27 cellular contexts compared by ENCODE assay signal in genomic region chr3:113227146-113227545, GRCh38. TPM values are rescaled to one million over a fixed set of nuclear protein-coding genes. Genes with fewer than 3 reads are reported as not detected.
A peak's percentile ranks its signal among the peaks of the same experiment; 100 is the strongest.
DNase-seq lines count a peak whose midpoint lies in the region; ATAC-seq, FAIRE-seq and TF ChIP-seq lines count a peak whose summit lies in the region.
"Had no signal": no experiment of that assay in that cellular context is flagged by ENCODE, and none has a peak within 500 bp of the region (broad histone marks: within the 10 kb centered on the region; RNA-seq: fewer than 3 reads in every experiment).

No MANE protein-coding gene starts in this region.

- H3K4me3 ChIP-seq in gastroesophageal sphincter = no peak overlapping the region
- H3K4me3 ChIP-seq in uterus = no peak overlapping the region

- H3K4me1 ChIP-seq in gastroesophageal sphincter (peaks cover 18 to 93% (median 29%) of the 10 kb centered on the region in 3 donors), uterus (peaks cover 8 to 16% of the 10 kb centered on the region in 2 donors)

- FAIRE-seq in urothelium cell line (lab: Jason Lieb, UNC) = no peak
- FAIRE-seq: GM19239, HTR-8/SVneo had no signal

- WGBS in gastroesophageal sphincter (ENCODE audit: low coverage in 1 of 2), 2 donors = 100% methylated on average over 1 of the region's 1 CpG; no CpG with 5 or more reads in 1 of the 2 donors

- intact Hi-C loops in uterus (cut with DNase I; ENCODE audit: low total_unique reads) = no loop called here

- no peak overlapping the region for H3K4me3 Mint-ChIP-seq in nephron progenitor cell
- H3K4me3 Mint-ChIP-seq in stimulated activated naive B cell treated with anti-CD40 and anti-IgM and Interleukin-4, amounts not matched to agents 10 μg/mL and 1 μg/mL and 100 μg/mL, for 72 hours = no peak overlapping the region
- H3K4me3 Mint-ChIP-seq: CD8-positive, alpha-beta T cell had no signal

- H3K9me3 ChIP-seq in gastroesophageal sphincter = no peaks in the 10 kb centered on the region
- no peaks in the 10 kb centered on the region for H3K9me3 ChIP-seq in uterus

- TF ChIP-seq POLR2A in gastroesophageal sphincter (IDR thresholded peaks at IDR 0.05) = no peak
- TF ChIP-seq POLR2A in uterus (IDR thresholded peaks at IDR 0.05) = no peak

- H3K27ac ChIP-seq in gastroesophageal sphincter (peak overlapping the region in 3 of 4 donors; percentile 21 to 31 (median 30)), uterus (peak overlapping the region; percentile 11 to 27)
- H3K27ac ChIP-seq: 22Rv1, KMS-11 had no signal

- ATAC-seq in gastroesophageal sphincter = no peak
- no peak for ATAC-seq in stimulated activated naive B cell treated with anti-CD40 and anti-IgM and Interleukin-4, amounts not matched to agents 10 μg/mL and 1 μg/mL and 100 μg/mL, for 72 hours (replicated peaks)
- ATAC-seq: CD8-positive, alpha-beta T cell had no signal

- H3K27me3 ChIP-seq in gastroesophageal sphincter (no peaks in the 10 kb centered on the region), uterus (no peaks in the 10 kb centered on the region)

- H3K4me1 Mint-ChIP-seq in nephron progenitor cell = peaks cover 91% of the 10 kb centered on the region
- H3K4me1 Mint-ChIP-seq in stimulated activated naive B cell treated with anti-CD40 and anti-IgM and Interleukin-4, amounts not matched to agents 10 μg/mL and 1 μg/mL and 100 μg/mL, for 72 hours = peaks cover 10 to 11% of the 10 kb centered on the region in 2 donors

- no peaks in the 10 kb centered on the region for H3K27me3 Mint-ChIP-seq in nephron progenitor cell (ENCODE audit: low read depth, poor library complexity)
- H3K27me3 Mint-ChIP-seq in stimulated activated naive B cell treated with anti-CD40 and anti-IgM and Interleukin-4, amounts not matched to agents 10 μg/mL and 1 μg/mL and 100 μg/mL, for 72 hours = peaks cover 9 to 17% of the 10 kb centered on the region in 2 donors

- peak; percentile 17 for DNase-seq in NCI-H82 (lab: John Stamatoyannopoulos, UW)
- DNase-seq in NCI-H82 treated with DMSO at 0.1 percent for 48 hours (lab: John Stamatoyannopoulos, UW; ENCODE audit: unreplicated experiment) = no peak
- DNase-seq in nephron progenitor cell = no peak
- DNase-seq in uterus = no peak
- DNase-seq in urothelium cell line (ENCODE audit: low spot score) = no peak
- DNase-seq in GM19240 (ENCODE audit: insufficient read length, low spot score) = no peak
- DNase-seq in stimulated activated naive B cell treated with anti-CD40 and anti-IgM and Interleukin-4, amounts not matched to agents 10 μg/mL and 1 μg/mL and 100 μg/mL, for 72 hours = no peak
- DNase-seq: AML-193; C1 segment of cervical spinal cord; Calu3; CD8-positive, alpha-beta T cell; DMS53; GDM1; IMR-90; MV-4-11; NCI-H1694; NCI-H2081; NCI-H2171; NCI-H345; NCI-H524; NCI-H774; Right ventricle myocardium superior had no signal

- peaks cover 0 to 29% of the 10 kb centered on the region in 2 donors for H3K36me3 ChIP-seq in gastroesophageal sphincter
- H3K36me3 ChIP-seq in uterus = no peaks in the 10 kb centered on the region

- H3K9me3 Mint-ChIP-seq in nephron progenitor cell = no peaks in the 10 kb centered on the region
- H3K9me3 Mint-ChIP-seq in stimulated activated naive B cell treated with anti-CD40 and anti-IgM and Interleukin-4, amounts not matched to agents 10 μg/mL and 1 μg/mL and 100 μg/mL, for 72 hours = no peaks in the 10 kb centered on the region
- H3K9me3 Mint-ChIP-seq: CD8-positive, alpha-beta T cell had no signal

- H3K36me3 Mint-ChIP-seq in nephron progenitor cell (ENCODE audit: low read depth) = peaks cover 81% of the 10 kb centered on the region
- H3K36me3 Mint-ChIP-seq in stimulated activated naive B cell treated with anti-CD40 and anti-IgM and Interleukin-4, amounts not matched to agents 10 μg/mL and 1 μg/mL and 100 μg/mL, for 72 hours = peaks cover 0 to 3% of the 10 kb centered on the region in 2 donors
- H3K36me3 Mint-ChIP-seq: CD8-positive, alpha-beta T cell had no signal

- TF ChIP-seq EP300 in gastroesophageal sphincter (IDR thresholded peaks at IDR 0.05) = no peak

- TF ChIP-seq CTCF in gastroesophageal sphincter (IDR thresholded peaks at IDR 0.05) (no peak), nephron progenitor cell (IDR thresholded peaks at IDR 0.05) (no peak), uterus (IDR thresholded peaks at IDR 0.05) (no peak)

- peak overlapping the region; percentile 73 for H3K27ac Mint-ChIP-seq in nephron progenitor cell
- no peak overlapping the region for H3K27ac Mint-ChIP-seq in stimulated activated naive B cell treated with anti-CD40 and anti-IgM and Interleukin-4, amounts not matched to agents 10 μg/mL and 1 μg/mL and 100 μg/mL, for 72 hours
- H3K27ac Mint-ChIP-seq: CD8-positive, alpha-beta T cell had no signal

RNA-seq across cellular contexts. Expression of gene BOC, which starts 15.8 kb away (rescaled TPM):
- total RNA-seq in gastroesophageal sphincter (100 to 1,000 TPM in 1 of 4 donors, 10 to 100 TPM in 3; 41.5 to 130 (median 73.9) TPM), uterus (100 to 1,000 TPM; 103 to 169 (median 105) TPM)
- total RNA-seq: CD8-positive, alpha-beta T cell had no signal
